8 cellular contexts compared by ENCODE assay signal in the genomic region with DNA sequence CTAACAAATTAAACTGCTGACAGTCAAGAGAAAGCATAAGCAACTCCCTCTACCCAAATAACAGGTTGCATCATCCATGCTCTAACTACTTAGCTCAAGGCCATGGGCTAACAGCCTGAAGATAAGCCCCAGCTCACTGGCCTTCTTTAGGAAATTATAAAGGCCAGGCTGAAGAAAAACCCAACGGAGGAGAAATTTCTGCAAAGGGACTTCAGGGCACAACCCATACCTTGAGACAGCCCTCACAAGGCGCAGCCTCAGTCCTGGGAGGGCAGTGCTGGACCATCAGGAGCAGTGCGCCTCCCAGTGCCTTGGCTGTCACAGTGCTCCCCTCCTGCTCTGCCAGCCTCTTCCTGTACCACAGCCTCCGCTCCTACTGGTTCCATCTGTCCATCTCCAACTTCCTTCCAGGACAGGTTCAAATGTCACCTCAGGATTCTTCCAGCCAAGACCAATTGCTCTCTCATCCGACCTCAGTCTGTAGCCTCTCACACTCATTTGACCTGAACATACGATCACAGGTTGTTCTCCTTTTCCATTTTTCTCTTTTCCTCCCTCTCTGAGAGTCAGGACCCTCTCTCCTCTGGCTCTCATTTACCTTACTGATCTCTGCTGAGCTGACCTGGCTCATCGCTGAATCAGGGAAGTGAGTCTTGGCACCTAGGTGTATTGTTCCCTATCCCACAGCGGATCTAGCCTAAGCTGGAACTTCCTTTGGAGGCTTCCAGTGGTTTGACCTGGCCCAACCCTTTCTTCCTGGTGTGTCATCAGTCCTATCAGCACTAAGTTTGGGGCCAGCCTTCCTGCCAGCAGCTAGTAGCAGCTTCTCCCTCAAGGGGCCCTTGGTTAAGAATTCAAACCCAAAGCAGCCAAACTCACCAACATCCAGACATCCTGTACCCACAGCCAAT. TPM values are rescaled to one million over a fixed set of nuclear protein-coding genes. Genes with fewer than 3 reads are reported as not detected.
DNase-seq lines count a peak whose midpoint lies in the region; ATAC-seq and TF ChIP-seq lines count a peak whose summit lies in the region.

No MANE protein-coding gene starts in this region.

- no peaks in the 10 kb centered on the region for H3K27me3 ChIP-seq in DND-41 (ENCODE audit: insufficient read depth, low read length, poor library complexity)
- no peaks in the 10 kb centered on the region for H3K27me3 ChIP-seq in MG63

- peak overlapping the region; percentile 95 for H3K9ac ChIP-seq in DND-41 (ENCODE audit: low read depth, low read length)

- peaks cover 38% of the 10 kb centered on the region for H4K20me1 ChIP-seq in DND-41 (ENCODE audit: insufficient read depth, low read length)

- no peaks in the 10 kb centered on the region for H3K9me3 ChIP-seq in DND-41 (ENCODE audit: insufficient read depth, low read length, severe bottlenecking)
- H3K9me3 ChIP-seq in MG63, result no peaks in the 10 kb centered on the region

- H3K27ac ChIP-seq in DND-41 (ENCODE audit: low read length), result peak overlapping the region; percentile 87; the same call in 1 of the 2 replicates

- H3K4me2 ChIP-seq in DND-41 (ENCODE audit: insufficient read depth, low read length), result peak overlapping the region; percentile 92

- peak overlapping the region in 3 of 6 donors; percentile 68 to 89 (median 89) for H3K27ac Mint-ChIP-seq in naive B cell

- H3K9me3 Mint-ChIP-seq in naive B cell, result no peaks in the 10 kb centered on the region

- H3K4me3 ChIP-seq in DND-41 (ENCODE audit: low read depth in 1 of 2, low read length in 2 of 2), result peak overlapping the region in 1 of 2 experiments; percentile 79; a peak in 2 of 4 replicates
- H3K4me3 ChIP-seq in MG63, result peak overlapping the region; percentile 90
- peak overlapping the region; percentile 95 for H3K4me3 ChIP-seq in choroid plexus epithelial cell (ENCODE audit: low read depth, low read length)

- H3K4me1 ChIP-seq in DND-41 (ENCODE audit: insufficient read depth, low read length), result peaks cover 44% of the 10 kb centered on the region

- H3K27me3 Mint-ChIP-seq in naive B cell, result no peaks in the 10 kb centered on the region

- H3K36me3 ChIP-seq in DND-41 (ENCODE audit: insufficient read depth, low read length), result peaks cover 31% of the 10 kb centered on the region
- peaks cover 46% of the 10 kb centered on the region for H3K36me3 ChIP-seq in MG63

- no peak overlapping the region for H2AFZ ChIP-seq in DND-41 (ENCODE audit: low read depth, low read length)

- peak; percentile 32 for TF ChIP-seq CTCF in DND-41 (IDR thresholded peaks at IDR 0.05; ENCODE audit: borderline replicate concordance, extremely low read depth, low read length, poor library complexity, severe bottlenecking)
- TF ChIP-seq CTCF in choroid plexus epithelial cell (conservative IDR thresholded peaks at IDR 0.05; ENCODE audit: low read depth, low read length), result no peak

- ATAC-seq in DND-41 (ENCODE audit: insufficient read depth, low read depth) (no peak), naive B cell (ENCODE audit: low read depth in 2 of 2) (no peak), GM21717 (IDR thresholded peaks at IDR 0.05; ENCODE audit: unreplicated experiment) (no peak), HG02678 (IDR thresholded peaks at IDR 0.05; ENCODE audit: unreplicated experiment) (no peak)

- H3K36me3 Mint-ChIP-seq in naive B cell, result peaks cover 5 to 12% of the 10 kb centered on the region in 2 donors

- peak overlapping the region in 5 of 8 donors; percentile 88 to 99 (median 97) for H3K4me3 Mint-ChIP-seq in naive B cell

- H3K79me2 ChIP-seq in DND-41 (ENCODE audit: insufficient read depth, low read length), result peaks cover 86% of the 10 kb centered on the region

- DNase-seq in DND-41 (no peak), MG63 (peak; percentile 83), choroid plexus epithelial cell (ENCODE audit: low read depth) (peak; percentile 66), naive B cell (no peak), D341Med (ENCODE audit: low spot score) (no peak)
- no peak for DNase-seq in effector CD8-positive, alpha-beta T cell (lab: John Stamatoyannopoulos, UW)

- H3K4me1 Mint-ChIP-seq in naive B cell, result peaks cover 39 to 62% (median 60%) of the 10 kb centered on the region in 3 donors

RNA-seq across cellular contexts. Expression of gene MCFD2, which starts 1.9 kb away (rescaled TPM):
- 165 and 174 TPM in 2 replicates for total RNA-seq in MG63 (2014; rRNA removed; shearing (Covaris generic); ENCODE audit: low replicate concordance)
- 10 to 100 TPM; 26.3 to 43.3 (median 33.1) TPM for polyA plus RNA-seq in naive B cell (ENCODE audit: low read depth in 6 of 6)

RNA-seq across cellular contexts. Expression of gene TTC7A, which starts 27.3 kb away (rescaled TPM):
- total RNA-seq in MG63 (2014; rRNA removed; shearing (Covaris generic); ENCODE audit: low replicate concordance), result 10.4 and 15.1 TPM in 2 replicates
- 10 to 100 TPM; 27.7 to 77.8 (median 34.1) TPM for polyA plus RNA-seq in naive B cell (ENCODE audit: low read depth in 6 of 6)

Comparison
In these comparisons a context has a peak if more than half of its experiments do, and no peak if none do; other contexts are left out.
1. DNase-seq: peak in MG63 (single experiment) and choroid plexus epithelial cell (single experiment); none in DND-41 (single experiment), naive B cell (single experiment), effector CD8-positive, alpha-beta T cell (single experiment) and D341Med (single experiment).